In genomic region chr7:76173566-76174205, GRCh38 we compare ENCODE assay signal across 1 cellular context.
TF ChIP-seq lines count a peak whose summit lies in the region.

No MANE protein-coding gene starts in this region.

TF ChIP-seq in HepG2, 621 proteins besides CTCF, POLR2A, EP300 and RAD21:
- TF ChIP-seq ZNF713 (CRISPR knock-in tag; IDR thresholded peaks at IDR 0.05), result no peak
- 0 out of 2 replicates have a peak, but pooled peaks have one; percentile 42 for TF ChIP-seq ZNF263 (CRISPR knock-in tag; IDR thresholded peaks at IDR 0.05)
- TF ChIP-seq ZNF687 (CRISPR knock-in tag; IDR thresholded peaks at IDR 0.05), result peak; percentile 41; the same call in 1 of the 2 replicates
- no peak for TF ChIP-seq DMAP1 (CRISPR knock-in tag; IDR thresholded peaks at IDR 0.05)
- TF ChIP-seq HOXA3 (CRISPR knock-in tag; IDR thresholded peaks at IDR 0.05), result no peak
- no peak for TF ChIP-seq ZBTB21 (CRISPR knock-in tag; IDR thresholded peaks at IDR 0.05)
